In genomic region chr1:2488688-2489087, GRCh38 we compare ENCODE assay signal across 12 cellular contexts. TPM values are rescaled to one million over a fixed set of nuclear protein-coding genes. Genes with fewer than 3 reads are reported as not detected.
"Had no signal": no experiment of that assay in that cellular context is flagged by ENCODE, and none has a peak within 500 bp of the region (broad histone marks: within the 10 kb centered on the region; RNA-seq: fewer than 3 reads in every experiment).

No MANE protein-coding gene starts in this region.

- ATAC-seq: GM23338, HCT116 had no signal

- H3K4me3 ChIP-seq: GM23248, GM23338, HAP-1 had no signal

- H3K4me3 Mint-ChIP-seq: GM23338, H9, HFFc6 had no signal

- H3K36me3 ChIP-seq: HAP-1 had no signal

- H3K4me2 ChIP-seq: GM23338 had no signal

- H2AFZ ChIP-seq: GM23248, GM23338 had no signal

- H3K9ac ChIP-seq: GM23248 had no signal

- H3K27ac ChIP-seq: GM23248 had no signal

- H3K27ac Mint-ChIP-seq: GM23338, H9, HFFc6 had no signal

- DNase-seq: GM23248, GOT3, H7, H9, HCEC 1CT, HFFc6 had no signal

- H3K4me1 ChIP-seq: HAP-1 had no signal

- FAIRE-seq: H1, H54 had no signal

- H3K4me1 Mint-ChIP-seq: GM23338 had no signal

RNA-seq across cellular contexts. Expression of gene PLCH2, which starts 12.6 kb away (rescaled TPM):
- total RNA-seq: GM23248 had no signal
- polyA plus RNA-seq: GM23248, GM23338 had no signal

RNA-seq across cellular contexts. Expression of gene HES5, which starts 41.4 kb away (rescaled TPM):
- total RNA-seq: GM23248, H4, H9 had no signal
- polyA plus RNA-seq: GM23248, H1 had no signal
